1 cellular context compared by ENCODE assay signal in the genomic region with DNA sequence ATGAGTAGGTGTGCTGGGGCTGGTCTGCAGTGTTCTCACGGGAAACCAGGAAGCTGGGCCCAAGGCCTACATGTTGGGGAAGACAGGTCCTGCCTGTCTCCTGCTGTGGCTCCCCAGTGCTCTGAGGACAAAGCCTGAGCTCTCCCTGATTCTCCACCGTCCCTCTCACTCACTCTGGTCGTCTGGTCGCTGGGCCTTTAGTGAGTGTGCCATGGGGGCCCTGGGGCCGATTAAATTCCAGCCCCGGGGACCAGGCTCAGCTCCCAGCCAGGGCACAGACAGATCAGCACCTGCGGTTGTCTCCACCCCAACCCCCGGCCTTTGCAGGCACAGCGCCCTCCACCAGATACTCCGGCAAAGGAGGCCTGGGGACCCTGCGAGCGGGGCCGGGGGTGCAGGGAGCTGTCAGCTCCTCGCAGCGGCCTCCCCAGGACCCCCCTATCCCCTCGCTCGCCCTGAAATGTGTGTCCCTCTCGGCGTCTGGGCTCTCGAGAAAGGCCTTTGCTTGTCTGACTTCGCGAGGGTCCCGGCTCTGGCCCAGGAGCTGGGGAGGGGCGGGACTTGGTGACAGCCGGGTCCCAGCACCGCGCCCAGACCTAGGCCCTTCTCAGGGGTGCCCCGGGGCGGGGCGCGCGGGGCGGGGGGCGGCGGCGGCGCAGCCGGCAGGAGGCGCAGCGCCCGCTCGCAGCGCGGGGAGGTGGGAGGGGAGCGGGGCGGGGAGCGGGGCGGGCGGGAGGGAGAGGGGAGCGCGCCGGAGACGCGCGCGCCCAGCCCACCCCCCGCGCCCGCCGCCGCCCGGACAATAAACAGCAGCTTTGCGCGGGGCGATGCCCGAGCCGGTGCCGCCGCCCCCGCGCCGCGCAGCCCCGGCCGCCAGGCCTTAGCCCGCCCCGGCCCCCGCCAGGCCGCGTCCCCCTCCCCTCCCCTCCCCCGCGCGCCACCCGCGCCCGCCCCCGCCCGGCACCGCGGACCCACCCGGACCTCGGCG.
TF ChIP-seq lines count a peak whose summit lies in the region.

A gene with protein sequence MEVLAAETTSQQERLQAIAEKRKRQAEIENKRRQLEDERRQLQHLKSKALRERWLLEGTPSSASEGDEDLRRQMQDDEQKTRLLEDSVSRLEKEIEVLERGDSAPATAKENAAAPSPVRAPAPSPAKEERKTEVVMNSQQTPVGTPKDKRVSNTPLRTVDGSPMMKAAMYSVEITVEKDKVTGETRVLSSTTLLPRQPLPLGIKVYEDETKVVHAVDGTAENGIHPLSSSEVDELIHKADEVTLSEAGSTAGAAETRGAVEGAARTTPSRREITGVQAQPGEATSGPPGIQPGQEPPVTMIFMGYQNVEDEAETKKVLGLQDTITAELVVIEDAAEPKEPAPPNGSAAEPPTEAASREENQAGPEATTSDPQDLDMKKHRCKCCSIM (plus strand): TSS at position 782 of the 988 bp plus-strand sequence. CDS start 212 bp downstream, outside the sequence.

TF ChIP-seq in K562, 482 proteins besides CTCF, POLR2A, EP300 and RAD21 (continued from another document):
- TF ChIP-seq ZNF589 (CRISPR knock-in tag; IDR thresholded peaks at IDR 0.05; ENCODE audit: low read depth) (0 out of 2 replicates have a peak, but pooled peaks have one; percentile 26), KHSRP (IDR thresholded peaks at IDR 0.05) (no peak), VEZF1 (CRISPR knock-in tag; IDR thresholded peaks at IDR 0.05) (peak; percentile 97), BCOR (IDR thresholded peaks at IDR 0.05) (0 out of 2 replicates have a peak, but pooled peaks have one; percentile 6), THRAP3 (IDR thresholded peaks at IDR 0.05; ENCODE audit: borderline replicate concordance) (no peak), NR4A1 (CRISPR knock-in tag; IDR thresholded peaks at IDR 0.05) (no peak), NR4A1 (tag; IDR thresholded peaks at IDR 0.05) (no peak), ZNF76 (CRISPR knock-in tag; IDR thresholded peaks at IDR 0.05; ENCODE audit: borderline replicate concordance) (no peak), PCBP1 (IDR thresholded peaks at IDR 0.05; ENCODE audit: low read depth, low read length, poor library complexity, severe bottlenecking) (no peak), MAZ (CRISPR knock-in tag; conservative IDR thresholded peaks at IDR 0.05 in 1 of 2, IDR thresholded peaks at IDR 0.05 in 1 of 2) (peak in 1 of 2 experiments; percentile 59; a peak in 2 of 4 replicates), ZNF12 (CRISPR knock-in tag; IDR thresholded peaks at IDR 0.05) (no peak), ZNF584 (CRISPR knock-in tag; IDR thresholded peaks at IDR 0.05; ENCODE audit: low read depth) (no peak), NFE2L1 (tag; IDR thresholded peaks at IDR 0.05; ENCODE audit: borderline replicate concordance, low read depth) (no peak), PHF8 (IDR thresholded peaks at IDR 0.05; ENCODE audit: borderline replicate concordance, low read length) (peak; percentile 34; the same call in 1 of the 2 replicates), ZBTB7A (IDR thresholded peaks at IDR 0.05; ENCODE audit: borderline replicate concordance, control insufficient read depth, low read depth, low read length) (peak; percentile 60), ZFP36 (IDR thresholded peaks at IDR 0.05; ENCODE audit: low read depth, low read length, partially characterized antibody) (peak; percentile 41), RBM25 (IDR thresholded peaks at IDR 0.05; ENCODE audit: low read depth, low read length, severe bottlenecking) (peak; percentile 3), ZNF707 (CRISPR knock-in tag; conservative IDR thresholded peaks at IDR 0.05) (no peak)
- TF ChIP-seq, protein P1, sequence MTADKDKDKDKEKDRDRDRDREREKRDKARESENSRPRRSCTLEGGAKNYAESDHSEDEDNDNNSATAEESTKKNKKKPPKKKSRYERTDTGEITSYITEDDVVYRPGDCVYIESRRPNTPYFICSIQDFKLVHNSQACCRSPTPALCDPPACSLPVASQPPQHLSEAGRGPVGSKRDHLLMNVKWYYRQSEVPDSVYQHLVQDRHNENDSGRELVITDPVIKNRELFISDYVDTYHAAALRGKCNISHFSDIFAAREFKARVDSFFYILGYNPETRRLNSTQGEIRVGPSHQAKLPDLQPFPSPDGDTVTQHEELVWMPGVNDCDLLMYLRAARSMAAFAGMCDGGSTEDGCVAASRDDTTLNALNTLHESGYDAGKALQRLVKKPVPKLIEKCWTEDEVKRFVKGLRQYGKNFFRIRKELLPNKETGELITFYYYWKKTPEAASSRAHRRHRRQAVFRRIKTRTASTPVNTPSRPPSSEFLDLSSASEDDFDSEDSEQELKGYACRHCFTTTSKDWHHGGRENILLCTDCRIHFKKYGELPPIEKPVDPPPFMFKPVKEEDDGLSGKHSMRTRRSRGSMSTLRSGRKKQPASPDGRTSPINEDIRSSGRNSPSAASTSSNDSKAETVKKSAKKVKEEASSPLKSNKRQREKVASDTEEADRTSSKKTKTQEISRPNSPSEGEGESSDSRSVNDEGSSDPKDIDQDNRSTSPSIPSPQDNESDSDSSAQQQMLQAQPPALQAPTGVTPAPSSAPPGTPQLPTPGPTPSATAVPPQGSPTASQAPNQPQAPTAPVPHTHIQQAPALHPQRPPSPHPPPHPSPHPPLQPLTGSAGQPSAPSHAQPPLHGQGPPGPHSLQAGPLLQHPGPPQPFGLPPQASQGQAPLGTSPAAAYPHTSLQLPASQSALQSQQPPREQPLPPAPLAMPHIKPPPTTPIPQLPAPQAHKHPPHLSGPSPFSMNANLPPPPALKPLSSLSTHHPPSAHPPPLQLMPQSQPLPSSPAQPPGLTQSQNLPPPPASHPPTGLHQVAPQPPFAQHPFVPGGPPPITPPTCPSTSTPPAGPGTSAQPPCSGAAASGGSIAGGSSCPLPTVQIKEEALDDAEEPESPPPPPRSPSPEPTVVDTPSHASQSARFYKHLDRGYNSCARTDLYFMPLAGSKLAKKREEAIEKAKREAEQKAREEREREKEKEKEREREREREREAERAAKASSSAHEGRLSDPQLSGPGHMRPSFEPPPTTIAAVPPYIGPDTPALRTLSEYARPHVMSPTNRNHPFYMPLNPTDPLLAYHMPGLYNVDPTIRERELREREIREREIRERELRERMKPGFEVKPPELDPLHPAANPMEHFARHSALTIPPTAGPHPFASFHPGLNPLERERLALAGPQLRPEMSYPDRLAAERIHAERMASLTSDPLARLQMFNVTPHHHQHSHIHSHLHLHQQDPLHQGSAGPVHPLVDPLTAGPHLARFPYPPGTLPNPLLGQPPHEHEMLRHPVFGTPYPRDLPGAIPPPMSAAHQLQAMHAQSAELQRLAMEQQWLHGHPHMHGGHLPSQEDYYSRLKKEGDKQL (CRISPR knock-in tag; IDR thresholded peaks at IDR 0.05; ENCODE audit: borderline replicate concordance): no peak
- TF ChIP-seq, protein P2, sequence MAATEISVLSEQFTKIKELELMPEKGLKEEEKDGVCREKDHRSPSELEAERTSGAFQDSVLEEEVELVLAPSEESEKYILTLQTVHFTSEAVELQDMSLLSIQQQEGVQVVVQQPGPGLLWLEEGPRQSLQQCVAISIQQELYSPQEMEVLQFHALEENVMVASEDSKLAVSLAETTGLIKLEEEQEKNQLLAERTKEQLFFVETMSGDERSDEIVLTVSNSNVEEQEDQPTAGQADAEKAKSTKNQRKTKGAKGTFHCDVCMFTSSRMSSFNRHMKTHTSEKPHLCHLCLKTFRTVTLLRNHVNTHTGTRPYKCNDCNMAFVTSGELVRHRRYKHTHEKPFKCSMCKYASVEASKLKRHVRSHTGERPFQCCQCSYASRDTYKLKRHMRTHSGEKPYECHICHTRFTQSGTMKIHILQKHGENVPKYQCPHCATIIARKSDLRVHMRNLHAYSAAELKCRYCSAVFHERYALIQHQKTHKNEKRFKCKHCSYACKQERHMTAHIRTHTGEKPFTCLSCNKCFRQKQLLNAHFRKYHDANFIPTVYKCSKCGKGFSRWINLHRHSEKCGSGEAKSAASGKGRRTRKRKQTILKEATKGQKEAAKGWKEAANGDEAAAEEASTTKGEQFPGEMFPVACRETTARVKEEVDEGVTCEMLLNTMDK (IDR thresholded peaks at IDR 0.05; ENCODE audit: borderline replicate concordance, insufficient read depth, low read depth, low read length, poor library complexity, severe bottlenecking): peak; percentile 35
- TF ChIP-seq, protein P3, sequence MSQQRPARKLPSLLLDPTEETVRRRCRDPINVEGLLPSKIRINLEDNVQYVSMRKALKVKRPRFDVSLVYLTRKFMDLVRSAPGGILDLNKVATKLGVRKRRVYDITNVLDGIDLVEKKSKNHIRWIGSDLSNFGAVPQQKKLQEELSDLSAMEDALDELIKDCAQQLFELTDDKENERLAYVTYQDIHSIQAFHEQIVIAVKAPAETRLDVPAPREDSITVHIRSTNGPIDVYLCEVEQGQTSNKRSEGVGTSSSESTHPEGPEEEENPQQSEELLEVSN (IDR thresholded peaks at IDR 0.05; ENCODE audit: borderline replicate concordance in 1 of 2, extremely low read depth in 1 of 2, insufficient read depth in 1 of 2, insufficient read length in 1 of 2, low read depth in 1 of 2, low read length in 1 of 2, poor library complexity in 1 of 2, severe bottlenecking in 1 of 2): peak in 1 of 2 experiments; percentile 15
